In genomic region chr5:115191439-115192031, GRCh38 we compare ENCODE assay signal across 29 cellular contexts. TPM values are rescaled to one million over a fixed set of nuclear protein-coding genes. Genes with fewer than 3 reads are reported as not detected.
"Had no signal": no experiment of that assay in that cellular context is flagged by ENCODE, and none has a peak within 500 bp of the region (broad histone marks: within the 10 kb centered on the region; RNA-seq: fewer than 3 reads in every experiment).

No MANE protein-coding gene starts in this region.

- H3K4me3 Mint-ChIP-seq: activated CD4-positive, alpha-beta T cell treated with anti-CD3 and anti-CD28 coated beads, Interleukin-2, amount 10 ng/mL, durations not matched to agents 24 days and 14 days; activated CD8-positive, alpha-beta T cell treated with anti-CD3 and anti-CD28 coated beads for 36 hours; activated naive CD4-positive, alpha-beta T cell treated with anti-CD3 and anti-CD28 coated beads for 36 hours; activated T-cell treated with anti-CD3 and anti-CD28 coated beads, Interleukin-2, amount 50 U/mL, for 24 hours; T-helper 1 cell treated with Interleukin-12 subunit alpha and Interleukin-12 subunit beta and Interleukin-4 antibody, amounts not matched to agents 30 μg/mL and 1 μg/mL, for 36 hours; T-helper 2 cell treated with Interferon-gamma antibody and Interleukin-4, amounts not matched to agents 5 μg/mL and 100 μg/mL, for 36 hours had no signal

- DNase-seq: activated CD4-positive, alpha-beta T cell treated with anti-CD3 and anti-CD28 coated beads, Interleukin-2, amount 10 ng/mL, durations not matched to agents 24 days and 14 days; activated CD4-positive, alpha-beta T cell treated with anti-CD3 and anti-CD28 coated beads, Interleukin-2, amount 50 U/mL, for 4 hours; activated CD8-positive, alpha-beta T cell treated with anti-CD3 and anti-CD28 coated beads for 36 hours; activated gamma-delta T cell treated with Interleukin-2 at 50 U/mL for 16 hours; activated naive CD4-positive, alpha-beta T cell treated with anti-CD3 and anti-CD28 coated beads for 36 hours; activated T-cell treated with anti-CD3 and anti-CD28 coated beads, Interleukin-2, amount 50 U/mL, for 24 hours; adrenal gland; body of pancreas; MM.1S; MV-4-11; NCI-H1092; NCI-H1436 treated with DMSO at 0.1 percent for 48 hours; NCI-H1694 treated with DMSO at 0.1 percent for 48 hours; NCI-H2029; NCI-H2107; NCI-H2171; NCI-H510A; NCI-H526; NCI-H748 treated with DMSO at 0.1 percent for 48 hours; NK-92 treated with Interleukin-12 subunit alpha and Interleukin-12 subunit beta, amount 100 ng/mL, for 24 hours; PC-9; Right ventricle myocardium superior; SK-N-SH had no signal

- ATAC-seq: activated CD8-positive, alpha-beta T cell treated with anti-CD3 and anti-CD28 coated beads for 36 hours; activated naive CD4-positive, alpha-beta T cell treated with anti-CD3 and anti-CD28 coated beads, Interleukin-2, amount 50 U/mL, for 72 hours; body of pancreas had no signal

- H3K27me3 ChIP-seq: adrenal gland, body of pancreas, breast epithelium had no signal

- H3K9me3 ChIP-seq: adrenal gland, body of pancreas, breast epithelium, SK-N-SH had no signal

- H3K36me3 ChIP-seq: adrenal gland, breast epithelium had no signal

- H3K4me3 ChIP-seq: adrenal gland, body of pancreas, breast epithelium, PC-9 had no signal

- H3K4me1 ChIP-seq: adrenal gland, breast epithelium had no signal

- H3K9me3 Mint-ChIP-seq: activated CD4-positive, alpha-beta T cell treated with anti-CD3 and anti-CD28 coated beads, Interleukin-2, amount 10 ng/mL, durations not matched to agents 24 days and 14 days; activated CD8-positive, alpha-beta T cell treated with anti-CD3 and anti-CD28 coated beads for 36 hours; activated naive CD4-positive, alpha-beta T cell treated with anti-CD3 and anti-CD28 coated beads for 36 hours; activated naive CD4-positive, alpha-beta T cell treated with anti-CD3 and anti-CD28 coated beads, Interleukin-2, amount 50 U/mL, for 72 hours; activated T-cell treated with anti-CD3 and anti-CD28 coated beads, Interleukin-2, amount 50 U/mL, for 24 hours; T-helper 1 cell treated with Interleukin-12 subunit alpha and Interleukin-12 subunit beta and Interleukin-4 antibody, amounts not matched to agents 30 μg/mL and 1 μg/mL, for 36 hours; T-helper 2 cell treated with Interferon-gamma antibody and Interleukin-4, amounts not matched to agents 5 μg/mL and 100 μg/mL, for 36 hours had no signal

- H3K27ac Mint-ChIP-seq: activated CD4-positive, alpha-beta T cell treated with anti-CD3 and anti-CD28 coated beads, Interleukin-2, amount 10 ng/mL, durations not matched to agents 24 days and 14 days; activated CD8-positive, alpha-beta T cell treated with anti-CD3 and anti-CD28 coated beads for 36 hours; activated naive CD4-positive, alpha-beta T cell treated with anti-CD3 and anti-CD28 coated beads for 36 hours; activated naive CD4-positive, alpha-beta T cell treated with anti-CD3 and anti-CD28 coated beads, Interleukin-2, amount 50 U/mL, for 72 hours; activated T-cell treated with anti-CD3 and anti-CD28 coated beads, Interleukin-2, amount 50 U/mL, for 24 hours; T-helper 1 cell treated with Interleukin-12 subunit alpha and Interleukin-12 subunit beta and Interleukin-4 antibody, amounts not matched to agents 30 μg/mL and 1 μg/mL, for 36 hours; T-helper 2 cell treated with Interferon-gamma antibody and Interleukin-4, amounts not matched to agents 5 μg/mL and 100 μg/mL, for 36 hours had no signal

- H3K27ac ChIP-seq: adrenal gland, body of pancreas, breast epithelium, KMS-11, PC-9 had no signal

- H3K9ac ChIP-seq: KMS-11, SK-N-SH had no signal

- H3K4me1 Mint-ChIP-seq: activated CD4-positive, alpha-beta T cell treated with anti-CD3 and anti-CD28 coated beads, Interleukin-2, amount 10 ng/mL, durations not matched to agents 24 days and 14 days had no signal

- H3K36me3 Mint-ChIP-seq: activated naive CD4-positive, alpha-beta T cell treated with anti-CD3 and anti-CD28 coated beads, Interleukin-2, amount 50 U/mL, for 72 hours had no signal

RNA-seq across cellular contexts. Expression of gene TRIM36, which starts 21.8 kb away (rescaled TPM):
- total RNA-seq: OCI-LY7 had no signal
